13 cellular contexts compared by ENCODE assay signal in the genomic region with DNA sequence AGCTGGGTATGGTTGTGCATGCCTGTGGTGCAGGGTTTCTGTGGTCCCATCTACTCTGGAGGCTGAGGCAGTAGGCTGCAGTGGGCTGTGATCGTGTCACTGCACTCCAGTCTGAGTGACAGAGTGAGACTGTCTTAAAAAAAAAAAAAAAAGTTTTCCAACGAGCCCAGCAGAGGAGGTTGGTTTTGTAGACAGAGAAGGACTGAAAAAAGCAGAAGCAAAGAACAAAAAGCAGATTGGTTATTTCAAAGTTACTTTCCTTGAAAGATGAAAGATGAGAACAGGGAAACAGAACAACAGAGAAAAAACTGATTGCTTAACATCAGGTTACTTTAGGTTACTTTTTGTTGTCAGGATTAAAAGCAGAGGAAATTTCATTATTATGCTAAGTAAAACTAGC.
DNase-seq lines count a peak whose midpoint lies in the region; ATAC-seq, FAIRE-seq and TF ChIP-seq lines count a peak whose summit lies in the region.
"Had no signal": no experiment of that assay in that cellular context is flagged by ENCODE, and none has a peak within 500 bp of the region (broad histone marks: within the 10 kb centered on the region; RNA-seq: fewer than 3 reads in every experiment).

No MANE protein-coding gene starts in this region.

- H3K4me3 Mint-ChIP-seq in activated naive CD8-positive, alpha-beta T cell treated with anti-CD3 and anti-CD28 coated beads, Interleukin-2, amount 50 U/mL, for 24 hours = no peak overlapping the region

- H2AFZ ChIP-seq in osteoblast (ENCODE audit: low read length) = peak overlapping the region; percentile 41

- H3K36me3 Mint-ChIP-seq in activated naive CD8-positive, alpha-beta T cell treated with anti-CD3 and anti-CD28 coated beads, Interleukin-2, amount 50 U/mL, for 24 hours (ENCODE audit: low read depth) = no peaks in the 10 kb centered on the region

- ATAC-seq in activated naive CD8-positive, alpha-beta T cell treated with anti-CD3 and anti-CD28 coated beads, Interleukin-2, amount 50 U/mL, for 24 hours = peak; percentile 63
- ATAC-seq in HG03354 (IDR thresholded peaks at IDR 0.05; ENCODE audit: poor library complexity, severe bottlenecking, unreplicated experiment) = no peak
- ATAC-seq: foreskin keratinocyte had no signal

- no peaks in the 10 kb centered on the region for H4K20me1 ChIP-seq in osteoblast (ENCODE audit: insufficient read depth, low read length)

- no peak overlapping the region for H3K27ac ChIP-seq in osteoblast (ENCODE audit: low read depth, low read length)
- H3K27ac ChIP-seq: foreskin keratinocyte had no signal

- H3K9me3 Mint-ChIP-seq in activated naive CD8-positive, alpha-beta T cell treated with anti-CD3 and anti-CD28 coated beads, Interleukin-2, amount 50 U/mL, for 24 hours = no peaks in the 10 kb centered on the region

- H3K27me3 ChIP-seq in osteoblast (ENCODE audit: insufficient read depth, low read length) = no peaks in the 10 kb centered on the region
- H3K27me3 ChIP-seq: foreskin keratinocyte had no signal

- H3K9me3 ChIP-seq in osteoblast (ENCODE audit: low read depth, low read length) = no peaks in the 10 kb centered on the region

- H3K4me2 ChIP-seq in osteoblast (ENCODE audit: insufficient read depth, low read length) = no peak overlapping the region

- no peak for TF ChIP-seq CTCF in osteoblast (IDR thresholded peaks at IDR 0.05; ENCODE audit: extremely low read depth, low read depth, low read length)

- H3K4me1 Mint-ChIP-seq in activated naive CD8-positive, alpha-beta T cell treated with anti-CD3 and anti-CD28 coated beads, Interleukin-2, amount 50 U/mL, for 24 hours = peaks cover 34% of the 10 kb centered on the region

- DNase-seq in GM18507 (ENCODE audit: extremely low spot score, insufficient read length, low read depth) (no peak), MV-4-11 (lab: John Stamatoyannopoulos, UW) (peak; percentile 95), osteoblast (ENCODE audit: insufficient read length, low spot score, missing footprints) (no peak), cerebellar nuclear complex (lab: John Stamatoyannopoulos, UW) (no peak), germinal center (ENCODE audit: low spot score) (no peak), NCI-H2171 (lab: John Stamatoyannopoulos, UW) (no peak)
- no peak for DNase-seq in activated naive CD8-positive, alpha-beta T cell treated with anti-CD3 and anti-CD28 coated beads, Interleukin-2, amount 50 U/mL, for 24 hours
- DNase-seq: EL; foreskin keratinocyte; NCI-H2171 treated with DMSO at 0.1 percent for 48 hours; stimulated activated CD4-positive, alpha-beta T cell treated with anti-CD3 and anti-CD28 coated beads, Interleukin-2, amount 100 ng/mL, for 48 hours had no signal

- peak; percentile 26 for FAIRE-seq in GM18507 (lab: Jason Lieb, UNC)
- FAIRE-seq: astrocyte had no signal

- H3K4me1 ChIP-seq in osteoblast (ENCODE audit: insufficient read depth, low read length) = peaks cover 5% of the 10 kb centered on the region
- H3K4me1 ChIP-seq: foreskin keratinocyte had no signal

- H3K4me3 ChIP-seq in osteoblast (ENCODE audit: insufficient read depth, low read length) = no peak overlapping the region

- no peak overlapping the region for H3K27ac Mint-ChIP-seq in activated naive CD8-positive, alpha-beta T cell treated with anti-CD3 and anti-CD28 coated beads, Interleukin-2, amount 50 U/mL, for 24 hours

- no peaks in the 10 kb centered on the region for H3K79me2 ChIP-seq in osteoblast (ENCODE audit: insufficient read depth, low read length)

- H3K27me3 Mint-ChIP-seq in activated naive CD8-positive, alpha-beta T cell treated with anti-CD3 and anti-CD28 coated beads, Interleukin-2, amount 50 U/mL, for 24 hours = no peaks in the 10 kb centered on the region

- H3K36me3 ChIP-seq in osteoblast (ENCODE audit: insufficient read depth, low read length) = no peaks in the 10 kb centered on the region
